16 cellular contexts compared by ENCODE assay signal in the genomic region with DNA sequence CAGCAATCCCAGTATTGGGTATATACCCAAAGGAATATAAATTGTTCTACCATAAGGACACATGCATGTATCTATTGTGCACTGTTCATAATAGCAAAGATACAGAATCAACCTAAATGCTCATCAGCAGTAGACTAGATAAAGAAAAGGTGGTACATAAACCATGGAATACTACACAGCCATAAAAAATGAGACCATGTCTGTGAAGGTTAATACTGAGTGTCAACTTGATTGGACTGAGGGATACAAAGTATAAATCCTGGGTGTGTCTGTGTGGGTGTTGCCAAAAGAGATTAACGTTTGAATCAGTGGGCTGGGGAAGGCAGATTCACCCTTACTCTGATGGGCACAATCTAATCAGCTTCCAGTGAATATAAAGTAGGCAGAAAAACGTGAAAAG.
DNase-seq lines count a peak whose midpoint lies in the region; ATAC-seq and TF ChIP-seq lines count a peak whose summit lies in the region.
"Had no signal": no experiment of that assay in that cellular context is flagged by ENCODE, and none has a peak within 500 bp of the region (broad histone marks: within the 10 kb centered on the region; RNA-seq: fewer than 3 reads in every experiment).

No MANE protein-coding gene starts in this region.

- intact Hi-C loops in HCT116 (cut with micrococcal nuclease) = no loop called here

- H4K20me1 ChIP-seq in HCT116 (ENCODE audit: insufficient read depth) = 0 out of 2 replicates have a peak, but pooled peaks cover 3% of the 10 kb centered on the region

- H3K27ac Mint-ChIP-seq in activated T-helper 17 cell treated with anti-CD3 and anti-CD28 coated beads, Interleukin-2, amount 50 U/mL, for 72 hours = peak overlapping the region; percentile 33
- peak overlapping the region; percentile 33 for H3K27ac Mint-ChIP-seq in glutamatergic neuron (ENCODE audit: unreplicated experiment)
- H3K27ac Mint-ChIP-seq: HFFc6 had no signal

- no peaks in the 10 kb centered on the region for H3K9me3 Mint-ChIP-seq in activated T-helper 17 cell treated with anti-CD3 and anti-CD28 coated beads, Interleukin-2, amount 50 U/mL, for 72 hours
- H3K9me3 Mint-ChIP-seq in glutamatergic neuron (ENCODE audit: unreplicated experiment) = no peaks in the 10 kb centered on the region

- no peak overlapping the region for H3K4me3 ChIP-seq in HCT116 (replicated peaks in 1 of 2; ENCODE audit: low read depth in 1 of 2, low read length in 2 of 2)
- no peak overlapping the region for H3K4me3 ChIP-seq in HEK293 (ENCODE audit: low read depth, low read length)
- H3K4me3 ChIP-seq: GM23248 had no signal

- H3K27ac ChIP-seq in HCT116 (ENCODE audit: low read depth, low read length) (peak overlapping the region; percentile 85), HEK293 (ENCODE audit: extremely low read depth, low read depth, low read length) (no peak overlapping the region), substantia nigra (ENCODE audit: low read depth, low read length, poor library complexity, severe bottlenecking) (no peak overlapping the region)
- H3K27ac ChIP-seq: GM23248 had no signal

- no peaks in the 10 kb centered on the region; the same call in 1 of the 2 replicates for H3K79me2 ChIP-seq in HCT116 (ENCODE audit: insufficient read depth, low read length)

- no peak overlapping the region for H2AFZ ChIP-seq in HCT116 (ENCODE audit: low read depth, low read length, poor library complexity, severe bottlenecking)
- H2AFZ ChIP-seq: GM23248 had no signal

- H3K9me2 ChIP-seq in HCT116 (ENCODE audit: insufficient read depth) = no peaks in the 10 kb centered on the region

- TF ChIP-seq CTCF in HCT116 (IDR thresholded peaks at IDR 0.05 in 2 of 3, conservative IDR thresholded peaks at IDR 0.05 in 1 of 3; ENCODE audit: borderline replicate concordance in 1 of 3, insufficient read depth in 1 of 3, low read depth in 2 of 3, low read length in 2 of 3) = no peak
- TF ChIP-seq CTCF in HEK293 (tag by site-specific recombination; IDR thresholded peaks at IDR 0.05) = no peak
- TF ChIP-seq CTCF in glutamatergic neuron (IDR thresholded peaks at IDR 0.05; ENCODE audit: partially characterized antibody, unreplicated experiment) = no peak

- H3K4me1 ChIP-seq in HCT116 (ENCODE audit: control insufficient read depth in 1 of 2, insufficient read depth in 2 of 2, low read length in 2 of 2) (peaks cover 39 to 40% of the 10 kb centered on the region in 2 experiments), HEK293 (ENCODE audit: control insufficient read depth, insufficient read depth, low read length) (0 out of 2 replicates have a peak, but pooled peaks cover 3% of the 10 kb centered on the region)

- H3K4me3 Mint-ChIP-seq in activated T-helper 17 cell treated with anti-CD3 and anti-CD28 coated beads, Interleukin-2, amount 50 U/mL, for 72 hours = no peak overlapping the region
- H3K4me3 Mint-ChIP-seq in glutamatergic neuron (ENCODE audit: unreplicated experiment) = no peak overlapping the region
- H3K4me3 Mint-ChIP-seq: CD4-positive, alpha-beta memory T cell; HFFc6 had no signal

- no peak overlapping the region for H3K4me2 ChIP-seq in HCT116 (ENCODE audit: low read length)

- no peaks in the 10 kb centered on the region for H3K36me3 Mint-ChIP-seq in activated T-helper 17 cell treated with anti-CD3 and anti-CD28 coated beads, Interleukin-2, amount 50 U/mL, for 72 hours (ENCODE audit: low read depth)
- no peaks in the 10 kb centered on the region for H3K36me3 Mint-ChIP-seq in glutamatergic neuron (ENCODE audit: unreplicated experiment)

- no peaks in the 10 kb centered on the region for H3K9me3 ChIP-seq in HCT116 (ENCODE audit: control insufficient read depth in 1 of 2, insufficient read depth in 1 of 2, low read depth in 1 of 2, low read length in 2 of 2)
- H3K9me3 ChIP-seq in HEK293 (ENCODE audit: control insufficient read depth, insufficient read depth, low read depth, low read length) = no peaks in the 10 kb centered on the region

- no peaks in the 10 kb centered on the region for H3K27me3 ChIP-seq in HCT116 (ENCODE audit: insufficient read depth, low read length)

- H3K36me3 ChIP-seq in HCT116 (ENCODE audit: control insufficient read depth in 1 of 2, insufficient read depth in 2 of 2, low read length in 2 of 2) = no peaks in the 10 kb centered on the region
- no peaks in the 10 kb centered on the region for H3K36me3 ChIP-seq in HEK293 (ENCODE audit: control insufficient read depth in 2 of 2, insufficient read depth in 1 of 2, low read length in 2 of 2)

- H3K27me3 Mint-ChIP-seq in activated T-helper 17 cell treated with anti-CD3 and anti-CD28 coated beads, Interleukin-2, amount 50 U/mL, for 72 hours = no peaks in the 10 kb centered on the region
- H3K27me3 Mint-ChIP-seq in glutamatergic neuron (ENCODE audit: unreplicated experiment) = no peaks in the 10 kb centered on the region
- H3K27me3 Mint-ChIP-seq: CD4-positive, alpha-beta memory T cell had no signal

- no peak for TF ChIP-seq POLR2A in HCT116 (IDR thresholded peaks at IDR 0.05; ENCODE audit: borderline replicate concordance, extremely low read depth, insufficient read depth, insufficient read length)

- ATAC-seq in HCT116 (no peak), HG03439 (IDR thresholded peaks at IDR 0.05; ENCODE audit: unreplicated experiment) (no peak)
- ATAC-seq in activated T-helper 17 cell treated with anti-CD3 and anti-CD28 coated beads, Interleukin-2, amount 50 U/mL, for 72 hours (replicated peaks) = no peak

- no peak for TF ChIP-seq RAD21 in HCT116 (IDR thresholded peaks at IDR 0.05; ENCODE audit: low read depth)

- H3K4me1 Mint-ChIP-seq in activated T-helper 17 cell treated with anti-CD3 and anti-CD28 coated beads, Interleukin-2, amount 50 U/mL, for 72 hours = peaks cover 15% of the 10 kb centered on the region
- peaks cover 3% of the 10 kb centered on the region for H3K4me1 Mint-ChIP-seq in glutamatergic neuron (ENCODE audit: low read depth, unreplicated experiment)

- CTCF ChIA-PET in HCT116 (lab: Charles Lee) = no interaction called here
- CTCF ChIA-PET in HEK293 (lab: Yijun Ruan, JAX) = no interaction called here

- RAD21 ChIA-PET in HCT116 (lab: Charles Lee; ENCODE audit: low non-redundant PET in 1 of 2, low total read pairs in 2 of 2, uncharacterized antibody in 2 of 2, unreplicated experiment in 2 of 2) = no interaction called here

- BruUV-seq in HCT116 (replicated peaks; lab: Mats Ljungman, UMichigan) = no TSS peak

- POLR2A ChIA-PET in HCT116 (lab: Charles Lee) = no interaction called here
- POLR2A ChIA-PET in HEK293 (lab: Yijun Ruan, JAX) = no interaction called here

- H3K9ac ChIP-seq in HCT116 (ENCODE audit: low read length) = no peak overlapping the region
- H3K9ac ChIP-seq: GM23248 had no signal

- DNase-seq in HCT116 (ENCODE audit: low read depth, low spot score) (no peak), glutamatergic neuron (no peak), NCI-H2227 treated with DMSO at 0.1 percent for 48 hours (lab: John Stamatoyannopoulos, UW) (no peak), substantia nigra (lab: John Stamatoyannopoulos, UW) (no peak)
- DNase-seq: C1 segment of cervical spinal cord; Calu3; CD4-positive, alpha-beta memory T cell; COR-L47; DMS79 treated with DMSO at 0.1 percent for 48 hours; GM23248; H7; HCEC 1CT; HFFc6 had no signal

TF ChIP-seq in HCT116, 20 proteins besides CTCF, POLR2A, EP300 and RAD21 (continues in another document):
- TF ChIP-seq EGR1 (IDR thresholded peaks at IDR 0.05; ENCODE audit: low read depth) = no peak

TF ChIP-seq in HEK293, 187 proteins besides CTCF, POLR2A, EP300 and RAD21:
- TF ChIP-seq, protein P1, sequence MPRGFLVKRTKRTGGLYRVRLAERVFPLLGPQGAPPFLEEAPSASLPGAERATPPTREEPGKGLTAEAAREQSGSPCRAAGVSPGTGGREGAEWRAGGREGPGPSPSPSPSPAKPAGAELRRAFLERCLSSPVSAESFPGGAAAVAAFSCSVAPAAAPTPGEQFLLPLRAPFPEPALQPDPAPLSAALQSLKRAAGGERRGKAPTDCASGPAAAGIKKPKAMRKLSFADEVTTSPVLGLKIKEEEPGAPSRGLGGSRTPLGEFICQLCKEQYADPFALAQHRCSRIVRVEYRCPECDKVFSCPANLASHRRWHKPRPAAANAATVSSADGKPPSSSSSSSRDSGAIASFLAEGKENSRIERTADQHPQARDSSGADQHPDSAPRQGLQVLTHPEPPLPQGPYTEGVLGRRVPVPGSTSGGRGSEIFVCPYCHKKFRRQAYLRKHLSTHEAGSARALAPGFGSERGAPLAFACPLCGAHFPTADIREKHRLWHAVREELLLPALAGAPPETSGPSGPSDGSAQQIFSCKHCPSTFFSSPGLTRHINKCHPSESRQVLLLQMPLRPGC (tag by site-specific recombination; IDR thresholded peaks at IDR 0.05) = no peak
- peak; percentile 79 for TF ChIP-seq ZNF146 (tag by site-specific recombination; IDR thresholded peaks at IDR 0.05)
